ENCODE assay signal across 1 cellular context in the genomic region with DNA sequence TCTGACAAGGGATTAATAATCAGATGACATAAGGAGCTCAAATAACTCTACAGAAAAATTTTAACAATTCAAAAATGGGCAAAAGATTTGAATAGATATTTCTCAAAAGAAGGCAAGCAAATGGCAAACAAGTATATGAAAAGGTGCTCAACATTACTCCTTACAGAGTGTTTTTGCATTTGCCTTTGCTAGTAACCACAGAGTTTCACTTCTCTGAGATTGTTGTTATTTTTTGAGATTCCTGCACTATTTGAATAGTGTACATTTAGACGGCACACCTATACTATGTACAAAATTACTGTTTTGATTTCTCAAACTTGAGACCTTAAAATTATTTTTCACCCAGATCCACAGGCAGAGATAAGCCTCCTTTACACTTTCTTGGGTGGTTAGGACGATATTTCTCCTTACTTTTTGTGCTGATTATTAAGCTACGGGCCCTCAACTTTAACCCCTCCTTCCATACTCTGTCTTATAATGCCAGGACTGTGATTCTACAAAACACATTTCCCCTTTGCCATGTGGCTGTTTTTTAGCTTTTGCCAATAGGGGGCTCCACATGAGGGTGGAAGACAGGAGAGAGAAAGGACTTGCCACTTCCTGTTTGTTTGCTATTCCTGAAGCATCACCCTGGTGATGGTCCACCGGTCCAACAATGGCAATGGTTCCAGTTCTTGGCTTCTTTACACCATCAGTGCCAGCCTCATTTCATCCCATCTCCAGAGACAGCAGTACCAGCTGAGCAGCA.
TF ChIP-seq lines count a peak whose summit lies in the region.

No MANE protein-coding gene starts in this region.

TF ChIP-seq in K562, 482 proteins besides CTCF, POLR2A, EP300 and RAD21 (continued from another document):
- TF ChIP-seq, protein P1, sequence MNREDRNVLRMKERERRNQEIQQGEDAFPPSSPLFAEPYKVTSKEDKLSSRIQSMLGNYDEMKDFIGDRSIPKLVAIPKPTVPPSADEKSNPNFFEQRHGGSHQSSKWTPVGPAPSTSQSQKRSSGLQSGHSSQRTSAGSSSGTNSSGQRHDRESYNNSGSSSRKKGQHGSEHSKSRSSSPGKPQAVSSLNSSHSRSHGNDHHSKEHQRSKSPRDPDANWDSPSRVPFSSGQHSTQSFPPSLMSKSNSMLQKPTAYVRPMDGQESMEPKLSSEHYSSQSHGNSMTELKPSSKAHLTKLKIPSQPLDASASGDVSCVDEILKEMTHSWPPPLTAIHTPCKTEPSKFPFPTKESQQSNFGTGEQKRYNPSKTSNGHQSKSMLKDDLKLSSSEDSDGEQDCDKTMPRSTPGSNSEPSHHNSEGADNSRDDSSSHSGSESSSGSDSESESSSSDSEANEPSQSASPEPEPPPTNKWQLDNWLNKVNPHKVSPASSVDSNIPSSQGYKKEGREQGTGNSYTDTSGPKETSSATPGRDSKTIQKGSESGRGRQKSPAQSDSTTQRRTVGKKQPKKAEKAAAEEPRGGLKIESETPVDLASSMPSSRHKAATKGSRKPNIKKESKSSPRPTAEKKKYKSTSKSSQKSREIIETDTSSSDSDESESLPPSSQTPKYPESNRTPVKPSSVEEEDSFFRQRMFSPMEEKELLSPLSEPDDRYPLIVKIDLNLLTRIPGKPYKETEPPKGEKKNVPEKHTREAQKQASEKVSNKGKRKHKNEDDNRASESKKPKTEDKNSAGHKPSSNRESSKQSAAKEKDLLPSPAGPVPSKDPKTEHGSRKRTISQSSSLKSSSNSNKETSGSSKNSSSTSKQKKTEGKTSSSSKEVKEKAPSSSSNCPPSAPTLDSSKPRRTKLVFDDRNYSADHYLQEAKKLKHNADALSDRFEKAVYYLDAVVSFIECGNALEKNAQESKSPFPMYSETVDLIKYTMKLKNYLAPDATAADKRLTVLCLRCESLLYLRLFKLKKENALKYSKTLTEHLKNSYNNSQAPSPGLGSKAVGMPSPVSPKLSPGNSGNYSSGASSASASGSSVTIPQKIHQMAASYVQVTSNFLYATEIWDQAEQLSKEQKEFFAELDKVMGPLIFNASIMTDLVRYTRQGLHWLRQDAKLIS (CRISPR knock-in tag; IDR thresholded peaks at IDR 0.05): no peak
- TF ChIP-seq IRF2 (CRISPR knock-in tag; IDR thresholded peaks at IDR 0.05) (no peak), NCOA2 (IDR thresholded peaks at IDR 0.05; ENCODE audit: partially characterized antibody in 2 of 2) (no peak), ELF1 (tag; IDR thresholded peaks at IDR 0.05) (peak; percentile 48; the same call in 1 of the 2 replicates), YY1 (IDR thresholded peaks at IDR 0.05; ENCODE audit: borderline replicate concordance in 1 of 3, control insufficient read depth in 1 of 3, extremely low read depth in 1 of 3, insufficient read depth in 3 of 3, insufficient read length in 1 of 3, insufficient replicate concordance in 2 of 3, low read depth in 1 of 3, low read length in 2 of 3) (no peak), MAZ (CRISPR knock-in tag; conservative IDR thresholded peaks at IDR 0.05 in 1 of 2, IDR thresholded peaks at IDR 0.05 in 1 of 2) (no peak), NFE2L1 (tag; IDR thresholded peaks at IDR 0.05; ENCODE audit: borderline replicate concordance, low read depth) (no peak), SNRNP70 (optimal IDR thresholded peaks at IDR 0.05; ENCODE audit: low read depth, low read length) (no peak), SREBF1 (IDR thresholded peaks at IDR 0.05; ENCODE audit: borderline replicate concordance, low read depth, low read length) (no peak), ERF (CRISPR knock-in tag; IDR thresholded peaks at IDR 0.05) (no peak), ZNF695 (CRISPR knock-in tag; IDR thresholded peaks at IDR 0.05) (no peak), BACH1 (tag; IDR thresholded peaks at IDR 0.05) (no peak), ZNF589 (CRISPR knock-in tag; IDR thresholded peaks at IDR 0.05; ENCODE audit: low read depth) (no peak), ARID1B (IDR thresholded peaks at IDR 0.05) (no peak), ZNF239 (CRISPR knock-in tag; IDR thresholded peaks at IDR 0.05) (no peak), MYC (IDR thresholded peaks at IDR 0.05; ENCODE audit: low read depth, low read length) (peak; percentile 43; the same call in 1 of the 2 replicates), MYC (CRISPR knock-in tag; IDR thresholded peaks at IDR 0.05; ENCODE audit: borderline replicate concordance, low read depth) (no peak), ZNF707 (CRISPR knock-in tag; conservative IDR thresholded peaks at IDR 0.05) (no peak)
- TF ChIP-seq, protein P2, sequence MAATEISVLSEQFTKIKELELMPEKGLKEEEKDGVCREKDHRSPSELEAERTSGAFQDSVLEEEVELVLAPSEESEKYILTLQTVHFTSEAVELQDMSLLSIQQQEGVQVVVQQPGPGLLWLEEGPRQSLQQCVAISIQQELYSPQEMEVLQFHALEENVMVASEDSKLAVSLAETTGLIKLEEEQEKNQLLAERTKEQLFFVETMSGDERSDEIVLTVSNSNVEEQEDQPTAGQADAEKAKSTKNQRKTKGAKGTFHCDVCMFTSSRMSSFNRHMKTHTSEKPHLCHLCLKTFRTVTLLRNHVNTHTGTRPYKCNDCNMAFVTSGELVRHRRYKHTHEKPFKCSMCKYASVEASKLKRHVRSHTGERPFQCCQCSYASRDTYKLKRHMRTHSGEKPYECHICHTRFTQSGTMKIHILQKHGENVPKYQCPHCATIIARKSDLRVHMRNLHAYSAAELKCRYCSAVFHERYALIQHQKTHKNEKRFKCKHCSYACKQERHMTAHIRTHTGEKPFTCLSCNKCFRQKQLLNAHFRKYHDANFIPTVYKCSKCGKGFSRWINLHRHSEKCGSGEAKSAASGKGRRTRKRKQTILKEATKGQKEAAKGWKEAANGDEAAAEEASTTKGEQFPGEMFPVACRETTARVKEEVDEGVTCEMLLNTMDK (IDR thresholded peaks at IDR 0.05; ENCODE audit: borderline replicate concordance, insufficient read depth, low read depth, low read length, poor library complexity, severe bottlenecking): peak; percentile 89
- TF ChIP-seq, protein P3, sequence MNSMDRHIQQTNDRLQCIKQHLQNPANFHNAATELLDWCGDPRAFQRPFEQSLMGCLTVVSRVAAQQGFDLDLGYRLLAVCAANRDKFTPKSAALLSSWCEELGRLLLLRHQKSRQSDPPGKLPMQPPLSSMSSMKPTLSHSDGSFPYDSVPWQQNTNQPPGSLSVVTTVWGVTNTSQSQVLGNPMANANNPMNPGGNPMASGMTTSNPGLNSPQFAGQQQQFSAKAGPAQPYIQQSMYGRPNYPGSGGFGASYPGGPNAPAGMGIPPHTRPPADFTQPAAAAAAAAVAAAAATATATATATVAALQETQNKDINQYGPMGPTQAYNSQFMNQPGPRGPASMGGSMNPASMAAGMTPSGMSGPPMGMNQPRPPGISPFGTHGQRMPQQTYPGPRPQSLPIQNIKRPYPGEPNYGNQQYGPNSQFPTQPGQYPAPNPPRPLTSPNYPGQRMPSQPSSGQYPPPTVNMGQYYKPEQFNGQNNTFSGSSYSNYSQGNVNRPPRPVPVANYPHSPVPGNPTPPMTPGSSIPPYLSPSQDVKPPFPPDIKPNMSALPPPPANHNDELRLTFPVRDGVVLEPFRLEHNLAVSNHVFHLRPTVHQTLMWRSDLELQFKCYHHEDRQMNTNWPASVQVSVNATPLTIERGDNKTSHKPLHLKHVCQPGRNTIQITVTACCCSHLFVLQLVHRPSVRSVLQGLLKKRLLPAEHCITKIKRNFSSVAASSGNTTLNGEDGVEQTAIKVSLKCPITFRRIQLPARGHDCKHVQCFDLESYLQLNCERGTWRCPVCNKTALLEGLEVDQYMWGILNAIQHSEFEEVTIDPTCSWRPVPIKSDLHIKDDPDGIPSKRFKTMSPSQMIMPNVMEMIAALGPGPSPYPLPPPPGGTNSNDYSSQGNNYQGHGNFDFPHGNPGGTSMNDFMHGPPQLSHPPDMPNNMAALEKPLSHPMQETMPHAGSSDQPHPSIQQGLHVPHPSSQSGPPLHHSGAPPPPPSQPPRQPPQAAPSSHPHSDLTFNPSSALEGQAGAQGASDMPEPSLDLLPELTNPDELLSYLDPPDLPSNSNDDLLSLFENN (IDR thresholded peaks at IDR 0.05; ENCODE audit: low read depth in 2 of 2, low read length in 2 of 2): no peak
- TF ChIP-seq, protein P4, sequence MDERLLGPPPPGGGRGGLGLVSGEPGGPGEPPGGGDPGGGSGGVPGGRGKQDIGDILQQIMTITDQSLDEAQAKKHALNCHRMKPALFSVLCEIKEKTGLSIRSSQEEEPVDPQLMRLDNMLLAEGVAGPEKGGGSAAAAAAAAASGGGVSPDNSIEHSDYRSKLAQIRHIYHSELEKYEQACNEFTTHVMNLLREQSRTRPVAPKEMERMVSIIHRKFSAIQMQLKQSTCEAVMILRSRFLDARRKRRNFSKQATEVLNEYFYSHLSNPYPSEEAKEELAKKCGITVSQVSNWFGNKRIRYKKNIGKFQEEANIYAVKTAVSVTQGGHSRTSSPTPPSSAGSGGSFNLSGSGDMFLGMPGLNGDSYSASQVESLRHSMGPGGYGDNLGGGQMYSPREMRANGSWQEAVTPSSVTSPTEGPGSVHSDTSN (CRISPR knock-in tag; IDR thresholded peaks at IDR 0.05; ENCODE audit: low read depth): no peak
- TF ChIP-seq, protein P4 (tag; conservative IDR thresholded peaks at IDR 0.05; ENCODE audit: low read depth): no peak
- TF ChIP-seq, protein P5, sequence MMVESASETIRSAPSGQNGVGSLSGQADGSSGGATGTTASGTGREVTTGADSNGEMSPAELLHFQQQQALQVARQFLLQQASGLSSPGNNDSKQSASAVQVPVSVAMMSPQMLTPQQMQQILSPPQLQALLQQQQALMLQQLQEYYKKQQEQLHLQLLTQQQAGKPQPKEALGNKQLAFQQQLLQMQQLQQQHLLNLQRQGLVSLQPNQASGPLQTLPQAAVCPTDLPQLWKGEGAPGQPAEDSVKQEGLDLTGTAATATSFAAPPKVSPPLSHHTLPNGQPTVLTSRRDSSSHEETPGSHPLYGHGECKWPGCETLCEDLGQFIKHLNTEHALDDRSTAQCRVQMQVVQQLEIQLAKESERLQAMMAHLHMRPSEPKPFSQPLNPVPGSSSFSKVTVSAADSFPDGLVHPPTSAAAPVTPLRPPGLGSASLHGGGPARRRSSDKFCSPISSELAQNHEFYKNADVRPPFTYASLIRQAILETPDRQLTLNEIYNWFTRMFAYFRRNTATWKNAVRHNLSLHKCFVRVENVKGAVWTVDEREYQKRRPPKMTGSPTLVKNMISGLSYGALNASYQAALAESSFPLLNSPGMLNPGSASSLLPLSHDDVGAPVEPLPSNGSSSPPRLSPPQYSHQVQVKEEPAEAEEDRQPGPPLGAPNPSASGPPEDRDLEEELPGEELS (CRISPR knock-in tag; IDR thresholded peaks at IDR 0.05; ENCODE audit: borderline replicate concordance): no peak
